In genomic region chr16:88493879-88494278, GRCh38 we compare ENCODE assay signal across 2 cellular contexts.
A peak's percentile ranks its signal among the peaks of the same experiment; 100 is the strongest.
TF ChIP-seq lines count a peak whose summit lies in the region.

No MANE protein-coding gene starts in this region.

TF ChIP-seq in HepG2, 621 proteins besides CTCF, POLR2A, EP300 and RAD21:
- TF ChIP-seq KAT8 (CRISPR knock-in tag; IDR thresholded peaks at IDR 0.05) (no peak), MEIS1 (CRISPR knock-in tag; IDR thresholded peaks at IDR 0.05; ENCODE audit: borderline replicate concordance) (0 out of 2 replicates have a peak, but pooled peaks have one; percentile 17), ADNP (CRISPR knock-in tag; IDR thresholded peaks at IDR 0.05) (peak; percentile 73; the same call in 1 of the 2 replicates), ZNF629 (CRISPR knock-in tag; conservative IDR thresholded peaks at IDR 0.05) (peak; percentile 98), ZNF703 (CRISPR knock-in tag; IDR thresholded peaks at IDR 0.05; ENCODE audit: borderline replicate concordance) (no peak), GMEB2 (CRISPR knock-in tag; IDR thresholded peaks at IDR 0.05; ENCODE audit: low read depth) (no peak), ZKSCAN8 (CRISPR knock-in tag; IDR thresholded peaks at IDR 0.05; ENCODE audit: borderline replicate concordance) (no peak), ZMYM3 (CRISPR knock-in tag; IDR thresholded peaks at IDR 0.05) (peak; percentile 93), RBM22 (optimal IDR thresholded peaks at IDR 0.05; ENCODE audit: low read length) (no peak), ZNF563 (CRISPR knock-in tag; IDR thresholded peaks at IDR 0.05) (0 out of 2 replicates have a peak, but pooled peaks have one; percentile 8)
- TF ChIP-seq, protein P1, sequence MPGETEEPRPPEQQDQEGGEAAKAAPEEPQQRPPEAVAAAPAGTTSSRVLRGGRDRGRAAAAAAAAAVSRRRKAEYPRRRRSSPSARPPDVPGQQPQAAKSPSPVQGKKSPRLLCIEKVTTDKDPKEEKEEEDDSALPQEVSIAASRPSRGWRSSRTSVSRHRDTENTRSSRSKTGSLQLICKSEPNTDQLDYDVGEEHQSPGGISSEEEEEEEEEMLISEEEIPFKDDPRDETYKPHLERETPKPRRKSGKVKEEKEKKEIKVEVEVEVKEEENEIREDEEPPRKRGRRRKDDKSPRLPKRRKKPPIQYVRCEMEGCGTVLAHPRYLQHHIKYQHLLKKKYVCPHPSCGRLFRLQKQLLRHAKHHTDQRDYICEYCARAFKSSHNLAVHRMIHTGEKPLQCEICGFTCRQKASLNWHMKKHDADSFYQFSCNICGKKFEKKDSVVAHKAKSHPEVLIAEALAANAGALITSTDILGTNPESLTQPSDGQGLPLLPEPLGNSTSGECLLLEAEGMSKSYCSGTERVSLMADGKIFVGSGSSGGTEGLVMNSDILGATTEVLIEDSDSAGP (CRISPR knock-in tag; IDR thresholded peaks at IDR 0.05; ENCODE audit: borderline replicate concordance) = no peak
- TF ChIP-seq, protein P2, sequence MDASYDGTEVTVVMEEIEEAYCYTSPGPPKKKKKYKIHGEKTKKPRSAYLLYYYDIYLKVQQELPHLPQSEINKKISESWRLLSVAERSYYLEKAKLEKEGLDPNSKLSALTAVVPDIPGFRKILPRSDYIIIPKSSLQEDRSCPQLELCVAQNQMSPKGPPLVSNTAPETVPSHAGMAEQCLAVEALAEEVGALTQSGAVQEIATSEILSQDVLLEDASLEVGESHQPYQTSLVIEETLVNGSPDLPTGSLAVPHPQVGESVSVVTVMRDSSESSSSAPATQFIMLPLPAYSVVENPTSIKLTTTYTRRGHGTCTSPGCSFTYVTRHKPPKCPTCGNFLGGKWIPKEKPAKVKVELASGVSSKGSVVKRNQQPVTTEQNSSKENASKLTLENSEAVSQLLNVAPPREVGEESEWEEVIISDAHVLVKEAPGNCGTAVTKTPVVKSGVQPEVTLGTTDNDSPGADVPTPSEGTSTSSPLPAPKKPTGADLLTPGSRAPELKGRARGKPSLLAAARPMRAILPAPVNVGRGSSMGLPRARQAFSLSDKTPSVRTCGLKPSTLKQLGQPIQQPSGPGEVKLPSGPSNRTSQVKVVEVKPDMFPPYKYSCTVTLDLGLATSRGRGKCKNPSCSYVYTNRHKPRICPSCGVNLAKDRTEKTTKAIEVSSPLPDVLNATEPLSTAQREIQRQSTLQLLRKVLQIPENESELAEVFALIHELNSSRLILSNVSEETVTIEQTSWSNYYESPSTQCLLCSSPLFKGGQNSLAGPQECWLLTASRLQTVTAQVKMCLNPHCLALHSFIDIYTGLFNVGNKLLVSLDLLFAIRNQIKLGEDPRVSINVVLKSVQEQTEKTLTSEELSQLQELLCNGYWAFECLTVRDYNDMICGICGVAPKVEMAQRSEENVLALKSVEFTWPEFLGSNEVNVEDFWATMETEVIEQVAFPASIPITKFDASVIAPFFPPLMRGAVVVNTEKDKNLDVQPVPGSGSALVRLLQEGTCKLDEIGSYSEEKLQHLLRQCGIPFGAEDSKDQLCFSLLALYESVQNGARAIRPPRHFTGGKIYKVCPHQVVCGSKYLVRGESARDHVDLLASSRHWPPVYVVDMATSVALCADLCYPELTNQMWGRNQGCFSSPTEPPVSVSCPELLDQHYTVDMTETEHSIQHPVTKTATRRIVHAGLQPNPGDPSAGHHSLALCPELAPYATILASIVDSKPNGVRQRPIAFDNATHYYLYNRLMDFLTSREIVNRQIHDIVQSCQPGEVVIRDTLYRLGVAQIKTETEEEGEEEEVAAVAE (CRISPR knock-in tag; IDR thresholded peaks at IDR 0.05; ENCODE audit: borderline replicate concordance) = no peak
TF ChIP-seq in HepG2: peak in this region for 5.

TF ChIP-seq in WTC11, 78 proteins besides CTCF, POLR2A, EP300 and RAD21:
- TF ChIP-seq NR2C2 (CRISPR knock-in tag; IDR thresholded peaks at IDR 0.05) (no peak), FOXJ3 (CRISPR knock-in tag; IDR thresholded peaks at IDR 0.05; ENCODE audit: borderline replicate concordance) (no peak), STAT6 (CRISPR knock-in tag; conservative IDR thresholded peaks at IDR 0.05; ENCODE audit: low read depth) (no peak)
